ENCODE assay signal across 30 cellular contexts in genomic region chr2:196186266-196186980, GRCh38. TPM values are rescaled to one million over a fixed set of nuclear protein-coding genes. Genes with fewer than 3 reads are reported as not detected.
A peak's percentile ranks its signal among the peaks of the same experiment; 100 is the strongest.
DNase-seq lines count a peak whose midpoint lies in the region; ATAC-seq and TF ChIP-seq lines count a peak whose summit lies in the region.
"Had no signal": no experiment of that assay in that cellular context is flagged by ENCODE, and none has a peak within 500 bp of the region (broad histone marks: within the 10 kb centered on the region; RNA-seq: fewer than 3 reads in every experiment).

No MANE protein-coding gene starts in this region.

- H3K36me3 Mint-ChIP-seq in CD4-positive, CD25-positive, alpha-beta regulatory T cell = no peaks in the 10 kb centered on the region
- H3K36me3 Mint-ChIP-seq in CD8-positive, alpha-beta memory T cell = peaks cover 0 to 5% (median 2%) of the 10 kb centered on the region in 3 donors
- H3K36me3 Mint-ChIP-seq in T-cell (no peaks in the 10 kb centered on the region), memory B cell (no peaks in the 10 kb centered on the region)
- H3K36me3 Mint-ChIP-seq: brain, type B pancreatic cell had no signal

- peaks cover 0 to 4% (median 0%) of the 10 kb centered on the region in 7 donors for H3K9me3 Mint-ChIP-seq in CD4-positive, CD25-positive, alpha-beta regulatory T cell
- no peaks in the 10 kb centered on the region for H3K9me3 Mint-ChIP-seq in CD8-positive, alpha-beta memory T cell
- H3K9me3 Mint-ChIP-seq in T-cell = peaks cover 0 to 4% (median 0%) of the 10 kb centered on the region in 3 donors
- no peaks in the 10 kb centered on the region for H3K9me3 Mint-ChIP-seq in memory B cell
- H3K9me3 Mint-ChIP-seq: HFFc6, type B pancreatic cell had no signal

- peaks cover 59% of the 10 kb centered on the region for H3K4me1 ChIP-seq in CD4-positive, CD25-positive, alpha-beta regulatory T cell (ENCODE audit: control insufficient read depth, insufficient read depth, low read length, poor library complexity, severe bottlenecking)
- H3K4me1 ChIP-seq in CD8-positive, alpha-beta memory T cell (ENCODE audit: insufficient read depth, low read length) = peaks cover 85% of the 10 kb centered on the region
- H3K4me1 ChIP-seq: prostate gland had no signal

- H3K27ac Mint-ChIP-seq in CD4-positive, CD25-positive, alpha-beta regulatory T cell = peak overlapping the region; percentile 67 to 95 (median 86)
- H3K27ac Mint-ChIP-seq in CD8-positive, alpha-beta memory T cell = peak overlapping the region in 6 of 8 donors; percentile 47 to 99 (median 74)
- peak overlapping the region; percentile 62 to 78 for H3K27ac Mint-ChIP-seq in T-cell
- no peak overlapping the region for H3K27ac Mint-ChIP-seq in memory B cell
- H3K27ac Mint-ChIP-seq: brain, HFFc6, type B pancreatic cell had no signal

- DNase-seq in CD4-positive, CD25-positive, alpha-beta regulatory T cell = no peak
- DNase-seq in CD8-positive, alpha-beta memory T cell = no peak
- DNase-seq in T-cell = no peak
- no peak for DNase-seq in memory B cell (ENCODE audit: low spot score in 2 of 2)
- DNase-seq in cardiac septum (ENCODE audit: low spot score) = no peak
- DNase-seq in GM20000 (ENCODE audit: low spot score) = no peak
- no peak for DNase-seq in DMS153 (lab: John Stamatoyannopoulos, UW)
- DNase-seq: activated CD4-positive, CD25-positive, alpha-beta regulatory T cell treated with anti-CD3 and anti-CD28 coated beads, Interleukin-2, amount 50 U/mL, for 72 hours; activated CD8-positive, alpha-beta memory T cell treated with anti-CD3 and anti-CD28 coated beads for 24 hours; activated gamma-delta T cell treated with Interleukin-2 at 50 U/mL for 16 hours; amniotic stem cell; C1 segment of cervical spinal cord; Calu3; dorsolateral prefrontal cortex; foreskin melanocyte; heart left ventricle; HFFc6; IMR-90; kidney; left ventricle myocardium superior; NCI-H146; NCI-H510A; nucleus accumbens; SK-N-SH; stimulated activated CD4-positive, alpha-beta T cell treated with anti-CD3 and anti-CD28 coated beads, Interleukin-4, amount 100 ng/mL, for 1 hour; substantia nigra had no signal

- H3K27me3 ChIP-seq in CD4-positive, CD25-positive, alpha-beta regulatory T cell (ENCODE audit: control insufficient read depth, insufficient read depth, low read length) = no peaks in the 10 kb centered on the region
- no peaks in the 10 kb centered on the region for H3K27me3 ChIP-seq in CD8-positive, alpha-beta memory T cell (ENCODE audit: insufficient read depth, low read length, poor library complexity, severe bottlenecking)
- H3K27me3 ChIP-seq: dorsolateral prefrontal cortex, heart left ventricle had no signal

- peak overlapping the region in 1 of 4 donors; percentile 69 for H3K4me3 Mint-ChIP-seq in CD4-positive, CD25-positive, alpha-beta regulatory T cell
- no peak overlapping the region for H3K4me3 Mint-ChIP-seq in CD8-positive, alpha-beta memory T cell
- no peak overlapping the region for H3K4me3 Mint-ChIP-seq in T-cell
- no peak overlapping the region for H3K4me3 Mint-ChIP-seq in memory B cell
- H3K4me3 Mint-ChIP-seq: brain, HFFc6, type B pancreatic cell had no signal

- H3K27ac ChIP-seq in CD4-positive, CD25-positive, alpha-beta regulatory T cell (ENCODE audit: insufficient read depth, low read length, poor library complexity, severe bottlenecking) = peak overlapping the region; percentile 19
- no peak overlapping the region for H3K27ac ChIP-seq in CD8-positive, alpha-beta memory T cell (ENCODE audit: low read depth, low read length)
- H3K27ac ChIP-seq: dorsolateral prefrontal cortex, heart left ventricle, prostate gland had no signal

- peaks cover 47 to 88% (median 51%) of the 10 kb centered on the region in 4 donors for H3K4me1 Mint-ChIP-seq in CD4-positive, CD25-positive, alpha-beta regulatory T cell
- peaks cover 60 to 91% (median 77%) of the 10 kb centered on the region in 3 donors for H3K4me1 Mint-ChIP-seq in CD8-positive, alpha-beta memory T cell
- peaks cover 84 to 88% (median 87%) of the 10 kb centered on the region in 3 donors for H3K4me1 Mint-ChIP-seq in T-cell
- peaks cover 33% of the 10 kb centered on the region for H3K4me1 Mint-ChIP-seq in memory B cell
- H3K4me1 Mint-ChIP-seq: brain had no signal

- H3K27me3 Mint-ChIP-seq in CD4-positive, CD25-positive, alpha-beta regulatory T cell = no peaks in the 10 kb centered on the region
- H3K27me3 Mint-ChIP-seq in CD8-positive, alpha-beta memory T cell = no peaks in the 10 kb centered on the region
- no peaks in the 10 kb centered on the region for H3K27me3 Mint-ChIP-seq in T-cell
- H3K27me3 Mint-ChIP-seq in memory B cell = no peaks in the 10 kb centered on the region
- H3K27me3 Mint-ChIP-seq: brain, type B pancreatic cell had no signal

- H3K9me3 ChIP-seq in CD4-positive, CD25-positive, alpha-beta regulatory T cell (ENCODE audit: control insufficient read depth in 2 of 2, low read length in 2 of 2) = no peaks in the 10 kb centered on the region
- H3K9me3 ChIP-seq in CD8-positive, alpha-beta memory T cell (ENCODE audit: low read length) = no peaks in the 10 kb centered on the region
- H3K9me3 ChIP-seq: prostate gland, SK-N-SH had no signal

- TF ChIP-seq CTCF in GM20000 (IDR thresholded peaks at IDR 0.05; ENCODE audit: extremely low read depth, missing control alignments) = no peak

- POLR2A ChIA-PET in CD8-positive, alpha-beta memory T cell (lab: Charles Lee) = no interaction called here
- POLR2A ChIA-PET in T-cell (lab: Charles Lee) = interaction anchor here in 1 of 2 donors (0.7 kb wide), 1 partner anchor 17 kb away, joined by 5 read pairs; no protein-coding TSS in a partner anchor

- CTCF ChIA-PET in CD8-positive, alpha-beta memory T cell (lab: Charles Lee) = interaction anchor here (2.0 kb wide), 1 partner anchor 10 kb away, joined by 5 read pairs; no protein-coding TSS in a partner anchor
- CTCF ChIA-PET in T-cell (lab: Charles Lee) = no interaction called here

- intact Hi-C loops in cardiac septum (cut with DNase I) = no loop called here

- H3K36me3 ChIP-seq in CD4-positive, CD25-positive, alpha-beta regulatory T cell (ENCODE audit: control insufficient read depth, insufficient read depth, low read length) = no peaks in the 10 kb centered on the region
- H3K36me3 ChIP-seq in CD8-positive, alpha-beta memory T cell (ENCODE audit: insufficient read depth, low read length) = no peaks in the 10 kb centered on the region
- H3K36me3 ChIP-seq: heart left ventricle, prostate gland had no signal

- no peak overlapping the region for H3K4me3 ChIP-seq in CD4-positive, CD25-positive, alpha-beta regulatory T cell (ENCODE audit: low read depth, low read length)
- no peak overlapping the region for H3K4me3 ChIP-seq in CD8-positive, alpha-beta memory T cell (ENCODE audit: low read length)
- H3K4me3 ChIP-seq: dorsolateral prefrontal cortex, heart left ventricle, prostate gland had no signal

- no peak for ATAC-seq in CD4-positive, CD25-positive, alpha-beta regulatory T cell (ENCODE audit: low read depth in 2 of 2)
- ATAC-seq in T-cell (replicated peaks in 1 of 4) (no peak), memory B cell (ENCODE audit: low read depth) (peak; percentile 29)
- ATAC-seq: heart left ventricle, left ventricle myocardium superior, sciatic nerve had no signal

RNA-seq across cellular contexts. Expression of gene STK17B, which starts 15.0 kb away (rescaled TPM):
- 542 TPM for total RNA-seq in CD4-positive, CD25-positive, alpha-beta regulatory T cell
- polyA plus RNA-seq in CD4-positive, CD25-positive, alpha-beta regulatory T cell = 100 to 1,000 TPM in 2 of 4 donors, 10 to 100 TPM in 2; 97.1 to 116 (median 106) TPM
- total RNA-seq in CD8-positive, alpha-beta memory T cell = 100 to 1,000 TPM; 121 to 130 TPM
- polyA plus RNA-seq in CD8-positive, alpha-beta memory T cell = 54.6 TPM
- total RNA-seq in T-cell = 100 to 1,000 TPM; 218 to 478 (median 248) TPM
- 4.0 TPM for total RNA-seq in cardiac septum

Comparison
In these comparisons a context has a peak if more than half of its experiments do, and no peak if none do; other contexts are left out.
1. RNA of gene STK17B, which starts 15.0 kb away (total RNA-seq): 542 TPM in CD4-positive, CD25-positive, alpha-beta regulatory T cell (single experiment), 218 to 478 TPM in T-cell and 121 to 130 TPM in CD8-positive, alpha-beta memory T cell; 4.0 TPM in cardiac septum (single experiment); every median in the first group is over 10 times any median in the second.